1 cellular context compared by ENCODE assay signal in the genomic region with DNA sequence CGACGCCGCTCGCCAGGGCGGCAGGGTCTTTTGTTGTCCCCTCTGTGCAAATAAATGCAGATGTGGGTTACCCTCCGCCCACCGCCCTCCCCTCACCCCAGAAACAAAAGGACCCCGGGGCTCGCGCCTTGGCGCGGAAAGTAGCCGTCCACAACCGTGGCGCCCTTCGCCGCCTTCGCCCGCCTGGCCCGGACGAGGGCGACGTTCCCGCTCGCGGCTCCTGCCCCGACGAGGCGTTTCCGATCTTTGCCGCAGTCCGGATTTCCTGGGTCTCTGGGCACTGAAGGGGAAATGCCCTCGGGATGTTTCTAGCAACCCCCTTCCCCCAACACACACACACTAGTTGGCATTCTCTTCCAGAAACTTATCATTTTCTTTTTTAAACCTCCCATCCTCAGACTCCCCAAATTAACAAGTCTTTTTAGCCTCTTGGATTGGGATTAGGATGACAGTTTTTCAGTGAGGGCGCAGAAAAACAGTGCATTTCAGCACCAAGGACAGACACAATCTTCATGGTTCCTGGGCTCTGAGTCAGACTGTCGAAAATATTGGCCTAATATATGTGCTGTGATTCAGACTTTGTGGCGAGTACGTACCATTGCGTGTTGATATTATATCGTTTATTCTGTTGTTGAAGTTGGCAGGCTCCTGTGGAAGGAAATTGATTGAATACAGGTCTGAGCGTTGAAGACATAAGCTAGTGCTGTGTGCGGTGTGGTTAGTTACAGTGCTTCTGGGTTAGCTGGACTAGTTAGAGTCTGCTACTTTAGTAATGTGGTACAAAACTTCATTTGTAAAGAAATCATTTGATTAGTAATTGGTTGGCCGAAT.
TF ChIP-seq lines count a peak whose summit lies in the region.

No MANE protein-coding gene starts in this region.

TF ChIP-seq in HepG2, 621 proteins besides CTCF, POLR2A, EP300 and RAD21 (continued from another document and continues in another):
- TF ChIP-seq, protein P1, sequence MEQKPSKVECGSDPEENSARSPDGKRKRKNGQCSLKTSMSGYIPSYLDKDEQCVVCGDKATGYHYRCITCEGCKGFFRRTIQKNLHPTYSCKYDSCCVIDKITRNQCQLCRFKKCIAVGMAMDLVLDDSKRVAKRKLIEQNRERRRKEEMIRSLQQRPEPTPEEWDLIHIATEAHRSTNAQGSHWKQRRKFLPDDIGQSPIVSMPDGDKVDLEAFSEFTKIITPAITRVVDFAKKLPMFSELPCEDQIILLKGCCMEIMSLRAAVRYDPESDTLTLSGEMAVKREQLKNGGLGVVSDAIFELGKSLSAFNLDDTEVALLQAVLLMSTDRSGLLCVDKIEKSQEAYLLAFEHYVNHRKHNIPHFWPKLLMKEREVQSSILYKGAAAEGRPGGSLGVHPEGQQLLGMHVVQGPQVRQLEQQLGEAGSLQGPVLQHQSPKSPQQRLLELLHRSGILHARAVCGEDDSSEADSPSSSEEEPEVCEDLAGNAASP (CRISPR knock-in tag; IDR thresholded peaks at IDR 0.05; ENCODE audit: borderline replicate concordance): peak; percentile 36; the same call in 1 of the 2 replicates
- TF ChIP-seq POLR2G (IDR thresholded peaks at IDR 0.05; ENCODE audit: low read depth, low read length) (peak; percentile 84), U2AF2 (IDR thresholded peaks at IDR 0.05; ENCODE audit: low read depth, low read length) (no peak), ZSCAN20 (CRISPR knock-in tag; IDR thresholded peaks at IDR 0.05; ENCODE audit: borderline replicate concordance) (peak; percentile 66; the same call in 1 of the 2 replicates), TAF15 (IDR thresholded peaks at IDR 0.05; ENCODE audit: low read depth, low read length, poor library complexity, severe bottlenecking) (no peak), GABPB1 (CRISPR knock-in tag; IDR thresholded peaks at IDR 0.05) (peak; percentile 74), GPN1 (CRISPR knock-in tag; IDR thresholded peaks at IDR 0.05; ENCODE audit: borderline replicate concordance) (no peak), XRCC5 (optimal IDR thresholded peaks at IDR 0.05; ENCODE audit: low read length) (peak; percentile 58), HES4 (CRISPR knock-in tag; IDR thresholded peaks at IDR 0.05; ENCODE audit: borderline replicate concordance) (no peak; the same call in 1 of the 2 replicates), ZNF781 (CRISPR knock-in tag; IDR thresholded peaks at IDR 0.05; ENCODE audit: borderline replicate concordance, not compliant biosample characterization) (peak; percentile 31), ZSCAN31 (CRISPR knock-in tag; IDR thresholded peaks at IDR 0.05; ENCODE audit: low read depth) (no peak; the same call in 1 of the 2 replicates), ZNF772 (CRISPR knock-in tag; IDR thresholded peaks at IDR 0.05) (no peak), NR1H2 (CRISPR knock-in tag; IDR thresholded peaks at IDR 0.05; ENCODE audit: borderline replicate concordance, low read depth) (no peak; the same call in 1 of the 2 replicates), ZNF317 (CRISPR knock-in tag; IDR thresholded peaks at IDR 0.05) (peak; percentile 64; the same call in 1 of the 2 replicates), RFXAP (CRISPR knock-in tag; IDR thresholded peaks at IDR 0.05; ENCODE audit: borderline replicate concordance) (peak; percentile 48; the same call in 1 of the 2 replicates), ZNF264 (CRISPR knock-in tag; IDR thresholded peaks at IDR 0.05) (no peak), ZNF160 (CRISPR knock-in tag; IDR thresholded peaks at IDR 0.05) (no peak), RBFOX2 (IDR thresholded peaks at IDR 0.05; ENCODE audit: low read depth, low read length) (peak; percentile 83), ZNF17 (CRISPR knock-in tag; IDR thresholded peaks at IDR 0.05) (no peak), MTA1 (CRISPR knock-in tag; IDR thresholded peaks at IDR 0.05; ENCODE audit: borderline replicate concordance) (0 out of 2 replicates have a peak, but pooled peaks have one; percentile 53), FOXJ3 (CRISPR knock-in tag; IDR thresholded peaks at IDR 0.05; ENCODE audit: borderline replicate concordance) (no peak), ZNF468 (CRISPR knock-in tag; IDR thresholded peaks at IDR 0.05) (no peak), PAWR (CRISPR knock-in tag; IDR thresholded peaks at IDR 0.05; ENCODE audit: borderline replicate concordance) (no peak), NFE2L2 (IDR thresholded peaks at IDR 0.05; ENCODE audit: low read length) (no peak), ARID2 (CRISPR knock-in tag; IDR thresholded peaks at IDR 0.05; ENCODE audit: borderline replicate concordance) (peak; percentile 64; the same call in 1 of the 2 replicates), ZNF768 (CRISPR knock-in tag; IDR thresholded peaks at IDR 0.05) (peak; percentile 46; the same call in 1 of the 2 replicates), ZNF616 (CRISPR knock-in tag; IDR thresholded peaks at IDR 0.05; ENCODE audit: low read depth) (no peak), ATF1 (CRISPR knock-in tag; IDR thresholded peaks at IDR 0.05) (no peak), ZNF441 (CRISPR knock-in tag; IDR thresholded peaks at IDR 0.05; ENCODE audit: borderline replicate concordance) (0 out of 2 replicates have a peak, but pooled peaks have one; percentile 48), YEATS2 (CRISPR knock-in tag; IDR thresholded peaks at IDR 0.05; ENCODE audit: borderline replicate concordance) (no peak), ELF3 (CRISPR knock-in tag; IDR thresholded peaks at IDR 0.05) (peak; percentile 47), RARA (CRISPR knock-in tag; IDR thresholded peaks at IDR 0.05) (0 out of 2 replicates have a peak, but pooled peaks have one; percentile 32), CHCHD3 (CRISPR knock-in tag; IDR thresholded peaks at IDR 0.05) (no peak; the same call in 1 of the 2 replicates)
- TF ChIP-seq, protein P2, sequence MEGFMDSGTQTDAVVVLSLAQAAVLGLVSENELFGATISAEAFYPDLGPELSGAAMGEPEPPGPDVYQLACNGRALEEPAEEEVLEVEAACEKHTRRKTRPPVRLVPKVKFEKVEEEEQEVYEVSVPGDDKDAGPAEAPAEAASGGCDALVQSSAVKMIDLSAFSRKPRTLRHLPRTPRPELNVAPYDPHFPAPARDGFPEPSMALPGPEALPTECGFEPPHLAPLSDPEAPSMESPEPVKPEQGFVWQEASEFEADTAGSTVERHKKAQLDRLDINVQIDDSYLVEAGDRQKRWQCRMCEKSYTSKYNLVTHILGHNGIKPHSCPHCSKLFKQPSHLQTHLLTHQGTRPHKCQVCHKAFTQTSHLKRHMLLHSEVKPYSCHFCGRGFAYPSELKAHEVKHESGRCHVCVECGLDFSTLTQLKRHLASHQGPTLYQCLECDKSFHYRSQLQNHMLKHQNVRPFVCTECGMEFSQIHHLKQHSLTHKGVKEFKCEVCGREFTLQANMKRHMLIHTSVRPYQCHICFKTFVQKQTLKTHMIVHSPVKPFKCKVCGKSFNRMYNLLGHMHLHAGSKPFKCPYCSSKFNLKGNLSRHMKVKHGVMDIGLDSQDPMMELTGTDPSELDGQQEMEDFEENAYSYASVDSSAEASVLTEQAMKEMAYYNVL (CRISPR knock-in tag; IDR thresholded peaks at IDR 0.05; ENCODE audit: borderline replicate concordance): peak; percentile 22; the same call in 1 of the 2 replicates
- TF ChIP-seq, protein P3, sequence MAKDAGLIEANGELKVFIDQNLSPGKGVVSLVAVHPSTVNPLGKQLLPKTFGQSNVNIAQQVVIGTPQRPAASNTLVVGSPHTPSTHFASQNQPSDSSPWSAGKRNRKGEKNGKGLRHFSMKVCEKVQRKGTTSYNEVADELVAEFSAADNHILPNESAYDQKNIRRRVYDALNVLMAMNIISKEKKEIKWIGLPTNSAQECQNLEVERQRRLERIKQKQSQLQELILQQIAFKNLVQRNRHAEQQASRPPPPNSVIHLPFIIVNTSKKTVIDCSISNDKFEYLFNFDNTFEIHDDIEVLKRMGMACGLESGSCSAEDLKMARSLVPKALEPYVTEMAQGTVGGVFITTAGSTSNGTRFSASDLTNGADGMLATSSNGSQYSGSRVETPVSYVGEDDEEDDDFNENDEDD (CRISPR knock-in tag; IDR thresholded peaks at IDR 0.05; ENCODE audit: borderline replicate concordance): peak; percentile 75; the same call in 1 of the 2 replicates
- TF ChIP-seq, protein P4, sequence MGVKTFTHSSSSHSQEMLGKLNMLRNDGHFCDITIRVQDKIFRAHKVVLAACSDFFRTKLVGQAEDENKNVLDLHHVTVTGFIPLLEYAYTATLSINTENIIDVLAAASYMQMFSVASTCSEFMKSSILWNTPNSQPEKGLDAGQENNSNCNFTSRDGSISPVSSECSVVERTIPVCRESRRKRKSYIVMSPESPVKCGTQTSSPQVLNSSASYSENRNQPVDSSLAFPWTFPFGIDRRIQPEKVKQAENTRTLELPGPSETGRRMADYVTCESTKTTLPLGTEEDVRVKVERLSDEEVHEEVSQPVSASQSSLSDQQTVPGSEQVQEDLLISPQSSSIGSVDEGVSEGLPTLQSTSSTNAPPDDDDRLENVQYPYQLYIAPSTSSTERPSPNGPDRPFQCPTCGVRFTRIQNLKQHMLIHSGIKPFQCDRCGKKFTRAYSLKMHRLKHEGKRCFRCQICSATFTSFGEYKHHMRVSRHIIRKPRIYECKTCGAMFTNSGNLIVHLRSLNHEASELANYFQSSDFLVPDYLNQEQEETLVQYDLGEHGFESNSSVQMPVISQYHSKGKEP (CRISPR knock-in tag; IDR thresholded peaks at IDR 0.05): 0 out of 2 replicates have a peak, but pooled peaks have one; percentile 76
- TF ChIP-seq, protein P5, sequence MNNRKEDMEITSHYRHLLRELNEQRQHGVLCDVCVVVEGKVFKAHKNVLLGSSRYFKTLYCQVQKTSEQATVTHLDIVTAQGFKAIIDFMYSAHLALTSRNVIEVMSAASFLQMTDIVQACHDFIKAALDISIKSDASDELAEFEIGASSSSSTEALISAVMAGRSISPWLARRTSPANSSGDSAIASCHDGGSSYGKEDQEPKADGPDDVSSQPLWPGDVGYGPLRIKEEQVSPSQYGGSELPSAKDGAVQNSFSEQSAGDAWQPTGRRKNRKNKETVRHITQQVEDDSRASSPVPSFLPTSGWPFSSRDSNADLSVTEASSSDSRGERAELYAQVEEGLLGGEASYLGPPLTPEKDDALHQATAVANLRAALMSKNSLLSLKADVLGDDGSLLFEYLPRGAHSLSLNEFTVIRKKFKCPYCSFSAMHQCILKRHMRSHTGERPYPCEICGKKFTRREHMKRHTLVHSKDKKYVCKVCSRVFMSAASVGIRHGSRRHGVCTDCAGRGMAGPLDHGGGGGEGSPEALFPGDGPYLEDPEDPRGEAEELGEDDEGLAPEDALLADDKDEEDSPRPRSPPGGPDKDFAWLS (CRISPR knock-in tag; IDR thresholded peaks at IDR 0.05; ENCODE audit: borderline replicate concordance): 0 out of 2 replicates have a peak, but pooled peaks have one; percentile 12
- TF ChIP-seq, protein P6, sequence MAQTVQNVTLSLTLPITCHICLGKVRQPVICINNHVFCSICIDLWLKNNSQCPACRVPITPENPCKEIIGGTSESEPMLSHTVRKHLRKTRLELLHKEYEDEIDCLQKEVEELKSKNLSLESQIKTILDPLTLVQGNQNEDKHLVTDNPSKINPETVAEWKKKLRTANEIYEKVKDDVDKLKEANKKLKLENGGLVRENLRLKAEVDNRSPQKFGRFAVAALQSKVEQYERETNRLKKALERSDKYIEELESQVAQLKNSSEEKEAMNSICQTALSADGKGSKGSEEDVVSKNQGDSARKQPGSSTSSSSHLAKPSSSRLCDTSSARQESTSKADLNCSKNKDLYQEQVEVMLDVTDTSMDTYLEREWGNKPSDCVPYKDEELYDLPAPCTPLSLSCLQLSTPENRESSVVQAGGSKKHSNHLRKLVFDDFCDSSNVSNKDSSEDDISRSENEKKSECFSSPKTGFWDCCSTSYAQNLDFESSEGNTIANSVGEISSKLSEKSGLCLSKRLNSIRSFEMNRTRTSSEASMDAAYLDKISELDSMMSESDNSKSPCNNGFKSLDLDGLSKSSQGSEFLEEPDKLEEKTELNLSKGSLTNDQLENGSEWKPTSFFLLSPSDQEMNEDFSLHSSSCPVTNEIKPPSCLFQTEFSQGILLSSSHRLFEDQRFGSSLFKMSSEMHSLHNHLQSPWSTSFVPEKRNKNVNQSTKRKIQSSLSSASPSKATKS (CRISPR knock-in tag; IDR thresholded peaks at IDR 0.05): peak; percentile 85
- TF ChIP-seq, protein P7, sequence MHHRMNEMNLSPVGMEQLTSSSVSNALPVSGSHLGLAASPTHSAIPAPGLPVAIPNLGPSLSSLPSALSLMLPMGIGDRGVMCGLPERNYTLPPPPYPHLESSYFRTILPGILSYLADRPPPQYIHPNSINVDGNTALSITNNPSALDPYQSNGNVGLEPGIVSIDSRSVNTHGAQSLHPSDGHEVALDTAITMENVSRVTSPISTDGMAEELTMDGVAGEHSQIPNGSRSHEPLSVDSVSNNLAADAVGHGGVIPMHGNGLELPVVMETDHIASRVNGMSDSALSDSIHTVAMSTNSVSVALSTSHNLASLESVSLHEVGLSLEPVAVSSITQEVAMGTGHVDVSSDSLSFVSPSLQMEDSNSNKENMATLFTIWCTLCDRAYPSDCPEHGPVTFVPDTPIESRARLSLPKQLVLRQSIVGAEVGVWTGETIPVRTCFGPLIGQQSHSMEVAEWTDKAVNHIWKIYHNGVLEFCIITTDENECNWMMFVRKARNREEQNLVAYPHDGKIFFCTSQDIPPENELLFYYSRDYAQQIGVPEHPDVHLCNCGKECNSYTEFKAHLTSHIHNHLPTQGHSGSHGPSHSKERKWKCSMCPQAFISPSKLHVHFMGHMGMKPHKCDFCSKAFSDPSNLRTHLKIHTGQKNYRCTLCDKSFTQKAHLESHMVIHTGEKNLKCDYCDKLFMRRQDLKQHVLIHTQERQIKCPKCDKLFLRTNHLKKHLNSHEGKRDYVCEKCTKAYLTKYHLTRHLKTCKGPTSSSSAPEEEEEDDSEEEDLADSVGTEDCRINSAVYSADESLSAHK (CRISPR knock-in tag; IDR thresholded peaks at IDR 0.05; ENCODE audit: borderline replicate concordance): no peak
- TF ChIP-seq, protein P8, sequence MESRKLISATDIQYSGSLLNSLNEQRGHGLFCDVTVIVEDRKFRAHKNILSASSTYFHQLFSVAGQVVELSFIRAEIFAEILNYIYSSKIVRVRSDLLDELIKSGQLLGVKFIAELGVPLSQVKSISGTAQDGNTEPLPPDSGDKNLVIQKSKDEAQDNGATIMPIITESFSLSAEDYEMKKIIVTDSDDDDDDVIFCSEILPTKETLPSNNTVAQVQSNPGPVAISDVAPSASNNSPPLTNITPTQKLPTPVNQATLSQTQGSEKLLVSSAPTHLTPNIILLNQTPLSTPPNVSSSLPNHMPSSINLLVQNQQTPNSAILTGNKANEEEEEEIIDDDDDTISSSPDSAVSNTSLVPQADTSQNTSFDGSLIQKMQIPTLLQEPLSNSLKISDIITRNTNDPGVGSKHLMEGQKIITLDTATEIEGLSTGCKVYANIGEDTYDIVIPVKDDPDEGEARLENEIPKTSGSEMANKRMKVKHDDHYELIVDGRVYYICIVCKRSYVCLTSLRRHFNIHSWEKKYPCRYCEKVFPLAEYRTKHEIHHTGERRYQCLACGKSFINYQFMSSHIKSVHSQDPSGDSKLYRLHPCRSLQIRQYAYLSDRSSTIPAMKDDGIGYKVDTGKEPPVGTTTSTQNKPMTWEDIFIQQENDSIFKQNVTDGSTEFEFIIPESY (CRISPR knock-in tag; IDR thresholded peaks at IDR 0.05): no peak
- TF ChIP-seq, protein P9, sequence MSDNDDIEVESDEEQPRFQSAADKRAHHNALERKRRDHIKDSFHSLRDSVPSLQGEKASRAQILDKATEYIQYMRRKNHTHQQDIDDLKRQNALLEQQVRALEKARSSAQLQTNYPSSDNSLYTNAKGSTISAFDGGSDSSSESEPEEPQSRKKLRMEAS (IDR thresholded peaks at IDR 0.05): peak; percentile 60
- TF ChIP-seq, protein P10, sequence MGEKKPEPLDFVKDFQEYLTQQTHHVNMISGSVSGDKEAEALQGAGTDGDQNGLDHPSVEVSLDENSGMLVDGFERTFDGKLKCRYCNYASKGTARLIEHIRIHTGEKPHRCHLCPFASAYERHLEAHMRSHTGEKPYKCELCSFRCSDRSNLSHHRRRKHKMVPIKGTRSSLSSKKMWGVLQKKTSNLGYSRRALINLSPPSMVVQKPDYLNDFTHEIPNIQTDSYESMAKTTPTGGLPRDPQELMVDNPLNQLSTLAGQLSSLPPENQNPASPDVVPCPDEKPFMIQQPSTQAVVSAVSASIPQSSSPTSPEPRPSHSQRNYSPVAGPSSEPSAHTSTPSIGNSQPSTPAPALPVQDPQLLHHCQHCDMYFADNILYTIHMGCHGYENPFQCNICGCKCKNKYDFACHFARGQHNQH (CRISPR knock-in tag; IDR thresholded peaks at IDR 0.05): peak; percentile 80
